In genomic region chr9:113678874-113679273, GRCh38 we compare ENCODE assay signal across 18 cellular contexts.
DNase-seq lines count a peak whose midpoint lies in the region; FAIRE-seq and TF ChIP-seq lines count a peak whose summit lies in the region.
"Had no signal": no experiment of that assay in that cellular context is flagged by ENCODE, and none has a peak within 500 bp of the region (broad histone marks: within the 10 kb centered on the region; RNA-seq: fewer than 3 reads in every experiment).

No MANE protein-coding gene starts in this region.

- dilution Hi-C loops in mammary epithelial cell (cut with HindIII; ENCODE audit: low sequenced_read_pairs) (no loop called here), keratinocyte (cut with MboI; ENCODE audit: extremely low pct_ligation_motif_present, low sequenced_read_pairs) (no loop called here)

- no peak overlapping the region for H3K4me3 Mint-ChIP-seq in MCF 10A (ENCODE audit: unreplicated experiment)
- H3K4me3 Mint-ChIP-seq: B cell; CD4-positive, alpha-beta T cell; H9 had no signal

- H4K12ac ChIP-seq in trophoblast cell (ENCODE audit: low read depth, low read length) = no peak overlapping the region

- no TSS peak for BruUV-seq in mammary epithelial cell (replicated peaks; lab: Mats Ljungman, UMichigan)
- no TSS peak for BruUV-seq in MCF 10A (replicated peaks; lab: Mats Ljungman, UMichigan)

- DNase-seq in mammary epithelial cell (peak; percentile 9), MCF 10A (ENCODE audit: unreplicated experiment) (no peak), keratinocyte (ENCODE audit: low read depth, low spot score) (no peak), SKM-1 (lab: John Stamatoyannopoulos, UW; ENCODE audit: unreplicated experiment) (no peak), trophoblast cell (no peak), germinal center (ENCODE audit: low spot score) (no peak)
- DNase-seq: 8988T; Caco-2; CD4-positive, alpha-beta T cell; DMS79 treated with DMSO at 0.1 percent for 48 hours; GF-D8; H9; KBM-7 had no signal

- no peak overlapping the region for H2BK120ac ChIP-seq in trophoblast cell (ENCODE audit: insufficient read depth, low read length, poor library complexity)

- H4K20me1 ChIP-seq in mammary epithelial cell (ENCODE audit: insufficient read depth, low read length) (no peaks in the 10 kb centered on the region), keratinocyte (ENCODE audit: control insufficient read depth, extremely low read depth, insufficient read depth, low read length) (no peaks in the 10 kb centered on the region)
- H4K20me1 ChIP-seq in BLaER1 treated with 17β-estradiol and CSF1 and Interleukin-3, amounts not matched to agents 10 nM and 100 nM = no peaks in the 10 kb centered on the region

- H3K9ac ChIP-seq in mammary epithelial cell (ENCODE audit: insufficient read depth, low read length) (no peak overlapping the region), keratinocyte (ENCODE audit: control insufficient read depth, extremely low read depth, insufficient read depth, low read length) (no peak overlapping the region), trophoblast cell (ENCODE audit: low read length) (no peak overlapping the region)
- H3K9ac ChIP-seq in BLaER1 treated with 17β-estradiol and CSF1 and Interleukin-3, amounts not matched to agents 10 nM and 100 nM = peak overlapping the region in 4 of 11 experiments; percentile 12 to 43 (median 31); a peak in 3 of 22 replicates

- no peak overlapping the region for H3K18ac ChIP-seq in trophoblast cell (ENCODE audit: low read length)

- H4K8ac ChIP-seq in trophoblast cell (ENCODE audit: low read depth, low read length) = no peak overlapping the region

- H3K4ac ChIP-seq in trophoblast cell (ENCODE audit: low read depth, low read length) = no peak overlapping the region

- H2BK12ac ChIP-seq in trophoblast cell (ENCODE audit: low read length) = no peak overlapping the region

- no peak overlapping the region for H3K4me2 ChIP-seq in mammary epithelial cell (ENCODE audit: insufficient read depth, low read depth, low read length)
- H3K4me2 ChIP-seq in BLaER1 treated with 17β-estradiol and CSF1 and Interleukin-3, amounts not matched to agents 10 nM and 100 nM = peak overlapping the region; percentile 25 to 96 (median 75)
- H3K4me2 ChIP-seq in keratinocyte (ENCODE audit: control insufficient read depth, extremely low read depth, insufficient read depth, low read depth, low read length) = no peak overlapping the region
- H3K4me2 ChIP-seq in trophoblast cell (ENCODE audit: low read length) = no peak overlapping the region

- H3K79me2 ChIP-seq in mammary epithelial cell (ENCODE audit: insufficient read depth, low read length) (no peaks in the 10 kb centered on the region), keratinocyte (ENCODE audit: control insufficient read depth, insufficient read depth, low read length) (no peaks in the 10 kb centered on the region), trophoblast cell (ENCODE audit: control insufficient read depth, insufficient read depth, low read length, poor library complexity) (no peaks in the 10 kb centered on the region)

- CTCF ChIA-PET in mammary epithelial cell (lab: Charles Lee; ENCODE audit: low non-redundant PET) (no interaction called here), MCF 10A (lab: Yijun Ruan, JAX) (interaction anchor here (0.6 to 1.0 kb wide), 5 partner anchors 23 to 612 kb away, joined by 3 to 5 read pairs (median 3); no protein-coding TSS in a partner anchor)

- H3K4me1 ChIP-seq in mammary epithelial cell (ENCODE audit: insufficient read depth, low read length) (peaks cover 16% of the 10 kb centered on the region), keratinocyte (ENCODE audit: control insufficient read depth, extremely low read depth, insufficient read depth, low read length) (peaks cover 36% of the 10 kb centered on the region), trophoblast cell (ENCODE audit: control insufficient read depth in 1 of 2, insufficient read depth in 2 of 2, low read length in 2 of 2) (no peaks in the 10 kb centered on the region)
- H3K4me1 ChIP-seq in BLaER1 treated with 17β-estradiol and CSF1 and Interleukin-3, amounts not matched to agents 10 nM and 100 nM = peaks cover 64 to 92% (median 83%) of the 10 kb centered on the region in 10 experiments
- H3K4me1 ChIP-seq: Caco-2 had no signal

- in situ Hi-C loops in mammary epithelial cell (cut with MboI; ENCODE audit: low sequenced_read_pairs in 2 of 2) = no loop called here

- H3K9me3 ChIP-seq in mammary epithelial cell (replicated peaks; ENCODE audit: insufficient read depth, low read length) (no peaks in the 10 kb centered on the region), keratinocyte (ENCODE audit: control insufficient read depth, low read depth, low read length) (no peaks in the 10 kb centered on the region), trophoblast cell (ENCODE audit: insufficient read depth, low read depth, low read length) (no peaks in the 10 kb centered on the region)
- no peaks in the 10 kb centered on the region for H3K9me3 ChIP-seq in BLaER1 treated with 17β-estradiol and CSF1 and Interleukin-3, amounts not matched to agents 10 nM and 100 nM (replicated peaks in 1 of 11)
- H3K9me3 ChIP-seq: Caco-2 had no signal

- TF ChIP-seq CTCF in mammary epithelial cell (conservative IDR thresholded peaks at IDR 0.05 in 1 of 2, IDR thresholded peaks at IDR 0.05 in 1 of 2; ENCODE audit: extremely low read depth in 1 of 2, insufficient read depth in 1 of 2, low read depth in 1 of 2, low read length in 2 of 2) = no peak
- no peak for TF ChIP-seq CTCF in MCF 10A (IDR thresholded peaks at IDR 0.05; ENCODE audit: unreplicated experiment)
- TF ChIP-seq CTCF in keratinocyte (optimal IDR thresholded peaks at IDR 0.05 in 1 of 3, IDR thresholded peaks at IDR 0.05 in 1 of 3, conservative IDR thresholded peaks at IDR 0.05 in 1 of 3; ENCODE audit: extremely low read depth in 1 of 3, insufficient read depth in 2 of 3, low read length in 3 of 3) = no peak

- peaks cover 7% of the 10 kb centered on the region for H3K4me1 Mint-ChIP-seq in MCF 10A (ENCODE audit: insufficient read depth, unreplicated experiment)

- H2BK5ac ChIP-seq in trophoblast cell (ENCODE audit: low read depth, low read length, poor library complexity) = no peak overlapping the region

- 82% methylated on average over 2 of the region's 2 CpGs for WGBS in mammary epithelial cell (ENCODE audit: low coverage, missing lambda C conversion rate)
- no CpG with 5 or more reads among the region's 2 CpGs for WGBS in trophoblast cell (ENCODE audit: extremely low coverage, insufficient coverage, insufficient read length)

- H3K9me3 Mint-ChIP-seq in MCF 10A (ENCODE audit: unreplicated experiment) = no peaks in the 10 kb centered on the region
- H3K9me3 Mint-ChIP-seq: CD4-positive, alpha-beta T cell; H9 had no signal

- H3K27me3 Mint-ChIP-seq in MCF 10A (ENCODE audit: insufficient read depth, unreplicated experiment) = peaks cover 4% of the 10 kb centered on the region

- no peak overlapping the region for H2AFZ ChIP-seq in mammary epithelial cell (ENCODE audit: low read depth, low read length)
- no peak overlapping the region for H2AFZ ChIP-seq in keratinocyte (ENCODE audit: control insufficient read depth, low read length)
- no peak overlapping the region for H2AFZ ChIP-seq in trophoblast cell (ENCODE audit: insufficient read depth, low read length, poor library complexity)

- no peaks in the 10 kb centered on the region for H3K36me3 Mint-ChIP-seq in MCF 10A (ENCODE audit: insufficient read depth, unreplicated experiment)

- no peak overlapping the region for H3K23ac ChIP-seq in trophoblast cell (ENCODE audit: low read length)

- no peak overlapping the region for H2AK5ac ChIP-seq in trophoblast cell (ENCODE audit: low read length)

- POLR2A ChIA-PET in MCF 10A (lab: Yijun Ruan, JAX) = no interaction called here

- FAIRE-seq in keratinocyte (lab: Jason Lieb, UNC) = peak; percentile 23
- FAIRE-seq: D721Med, H1 had no signal

- H3K36me3 ChIP-seq in mammary epithelial cell (ENCODE audit: insufficient read depth, low read length) (no peaks in the 10 kb centered on the region), keratinocyte (ENCODE audit: control insufficient read depth in 2 of 2, extremely low read depth in 1 of 2, insufficient read depth in 2 of 2, low read length in 2 of 2) (no peaks in the 10 kb centered on the region), trophoblast cell (ENCODE audit: control insufficient read depth in 1 of 2, insufficient read depth in 2 of 2, low read length in 2 of 2) (no peaks in the 10 kb centered on the region)
- no peaks in the 10 kb centered on the region for H3K36me3 ChIP-seq in BLaER1 treated with 17β-estradiol and CSF1 and Interleukin-3, amounts not matched to agents 10 nM and 100 nM

- no peaks in the 10 kb centered on the region for H3K27me3 ChIP-seq in mammary epithelial cell (ENCODE audit: insufficient read depth, low read length)
- no peaks in the 10 kb centered on the region for H3K27me3 ChIP-seq in BLaER1 treated with 17β-estradiol and CSF1 and Interleukin-3, amounts not matched to agents 10 nM and 100 nM
- peaks cover 5% of the 10 kb centered on the region for H3K27me3 ChIP-seq in keratinocyte (ENCODE audit: control insufficient read depth, extremely low read depth, insufficient read depth, low read length)
- no peaks in the 10 kb centered on the region for H3K27me3 ChIP-seq in trophoblast cell (ENCODE audit: insufficient read depth, low read length)

- H3K27ac ChIP-seq in mammary epithelial cell (ENCODE audit: insufficient read depth, low read depth, low read length) (no peak overlapping the region), keratinocyte (ENCODE audit: control insufficient read depth, insufficient read depth, low read length) (no peak overlapping the region), trophoblast cell (ENCODE audit: low read depth, low read length) (no peak overlapping the region)
- H3K27ac ChIP-seq in BLaER1 treated with 17β-estradiol and CSF1 and Interleukin-3, amounts not matched to agents 10 nM and 100 nM = peak overlapping the region in 6 of 11 experiments; percentile 0 to 95 (median 61); a peak in 10 of 22 replicates
- H3K27ac ChIP-seq: C4-2B had no signal

- no peak overlapping the region for H3K27ac Mint-ChIP-seq in MCF 10A (ENCODE audit: low read depth, unreplicated experiment)
- H3K27ac Mint-ChIP-seq: B cell; CD4-positive, alpha-beta T cell had no signal

- H3K14ac ChIP-seq in trophoblast cell (ENCODE audit: low read length) = no peak overlapping the region

- no peaks in the 10 kb centered on the region for H3K79me1 ChIP-seq in trophoblast cell (ENCODE audit: low read length)

- intact Hi-C loops in mammary epithelial cell (cut with micrococcal nuclease) = no loop called here
- intact Hi-C loops in MCF 10A (cut with micrococcal nuclease) = no loop called here

- H3K4me3 ChIP-seq in mammary epithelial cell (replicated peaks in 1 of 3; ENCODE audit: insufficient read depth in 1 of 3, low read depth in 2 of 3, low read length in 3 of 3) = no peak overlapping the region
- H3K4me3 ChIP-seq in BLaER1 treated with 17β-estradiol and CSF1 and Interleukin-3, amounts not matched to agents 10 nM and 100 nM = no peak overlapping the region
- no peak overlapping the region for H3K4me3 ChIP-seq in keratinocyte (ENCODE audit: control insufficient read depth in 2 of 3, extremely low read depth in 1 of 3, insufficient read depth in 2 of 3, low read depth in 1 of 3, low read length in 3 of 3)
- no peak overlapping the region for H3K4me3 ChIP-seq in trophoblast cell (ENCODE audit: low read depth, low read length)

- H4K91ac ChIP-seq in trophoblast cell (ENCODE audit: low read depth, low read length) = no peak overlapping the region

- no peaks in the 10 kb centered on the region for H3K9me1 ChIP-seq in keratinocyte (ENCODE audit: control insufficient read depth, extremely low read depth, insufficient read depth, low read length)

Comparison
In these comparisons a context has a peak if more than half of its experiments do, and no peak if none do; other contexts are left out.
1. H3K27ac ChIP-seq: peak in BLaER1 treated with 17β-estradiol and CSF1 and Interleukin-3, amounts not matched to agents 10 nM and 100 nM (6 of 11); none in mammary epithelial cell (single experiment), keratinocyte (single experiment) and trophoblast cell (single experiment).
2. H3K4me2 ChIP-seq: peak in BLaER1 treated with 17β-estradiol and CSF1 and Interleukin-3, amounts not matched to agents 10 nM and 100 nM (11 of 11); none in mammary epithelial cell (single experiment), keratinocyte (single experiment) and trophoblast cell (single experiment).